In genomic region chr17:3535253-3535995, GRCh38 we compare ENCODE assay signal across 8 cellular contexts. TPM values are rescaled to one million over a fixed set of nuclear protein-coding genes. Genes with fewer than 3 reads are reported as not detected.
A peak's percentile ranks its signal among the peaks of the same experiment; 100 is the strongest.
DNase-seq lines count a peak whose midpoint lies in the region; ATAC-seq and TF ChIP-seq lines count a peak whose summit lies in the region.

No MANE protein-coding gene starts in this region.

- H3K27ac ChIP-seq in esophagus squamous epithelium (peak overlapping the region in 3 of 4 donors; percentile 30 to 49 (median 42)), muscle layer of duodenum (ENCODE audit: low read length) (no peak overlapping the region)

- H3K4me1 ChIP-seq in esophagus squamous epithelium: peaks cover 0 to 21% (median 0%) of the 10 kb centered on the region in 3 donors
- H3K4me1 ChIP-seq in muscle layer of duodenum (ENCODE audit: control insufficient read depth in 1 of 2, insufficient read depth in 2 of 2, low read length in 2 of 2): peaks cover 0 to 13% of the 10 kb centered on the region in 2 donors

- H3K4me3 ChIP-seq in esophagus squamous epithelium (peak overlapping the region; percentile 8 to 59 (median 30)), muscle layer of duodenum (ENCODE audit: low read depth in 1 of 2, low read length in 2 of 2) (peak overlapping the region; percentile 52 to 60)

- no peaks in the 10 kb centered on the region for H3K36me3 ChIP-seq in esophagus squamous epithelium
- no peaks in the 10 kb centered on the region for H3K36me3 ChIP-seq in muscle layer of duodenum (ENCODE audit: control insufficient read depth in 1 of 2, insufficient read depth in 2 of 2, low read length in 2 of 2)

- ATAC-seq in activated T-cell treated with anti-CD3 and anti-CD28 coated beads, Interleukin-2, amount 50 U/mL, for 4 hours: peak; percentile 86 to 96
- ATAC-seq in HG03571 (IDR thresholded peaks at IDR 0.05; ENCODE audit: unreplicated experiment) (no peak), GM18861 (IDR thresholded peaks at IDR 0.05; ENCODE audit: unreplicated experiment) (no peak)

- H3K27me3 Mint-ChIP-seq in activated T-cell treated with anti-CD3 and anti-CD28 coated beads, Interleukin-2, amount 50 U/mL, for 4 hours (ENCODE audit: low read depth): peaks cover 4% of the 10 kb centered on the region

- H3K9me3 ChIP-seq in esophagus squamous epithelium: no peaks in the 10 kb centered on the region
- H3K9me3 ChIP-seq in muscle layer of duodenum (ENCODE audit: control insufficient read depth in 1 of 2, low read length in 2 of 2): no peaks in the 10 kb centered on the region

- peaks cover 4% of the 10 kb centered on the region for H3K4me1 Mint-ChIP-seq in activated T-cell treated with anti-CD3 and anti-CD28 coated beads, Interleukin-2, amount 50 U/mL, for 4 hours (ENCODE audit: low read depth)

- peak overlapping the region; percentile 16 for H3K4me3 Mint-ChIP-seq in activated T-cell treated with anti-CD3 and anti-CD28 coated beads, Interleukin-2, amount 50 U/mL, for 4 hours

- 1% methylated on average over 16 of the region's 44 CpGs; no CpG with 5 or more reads in 1 of the 2 donors for WGBS in esophagus squamous epithelium, 2 donors

- H3K9me3 Mint-ChIP-seq in activated T-cell treated with anti-CD3 and anti-CD28 coated beads, Interleukin-2, amount 50 U/mL, for 4 hours: no peaks in the 10 kb centered on the region

- peak; percentile 87 for DNase-seq in NCI-H2227 (lab: John Stamatoyannopoulos, UW; ENCODE audit: unreplicated experiment)
- peak; percentile 21 for DNase-seq in activated T-cell treated with anti-CD3 and anti-CD28 coated beads, Interleukin-2, amount 50 U/mL, for 4 hours
- DNase-seq in esophagus squamous epithelium (lab: John Stamatoyannopoulos, UW): no peak
- DNase-seq in stimulated activated CD8-positive, alpha-beta memory T cell treated with anti-CD3 and anti-CD28 coated beads, Interleukin-7, amount 100 ng/mL, for 4 hours (ENCODE audit: low read depth in 2 of 2): peak; percentile 18 to 30

- H3K36me3 Mint-ChIP-seq in activated T-cell treated with anti-CD3 and anti-CD28 coated beads, Interleukin-2, amount 50 U/mL, for 4 hours (ENCODE audit: insufficient read depth): no peaks in the 10 kb centered on the region

- intact Hi-C loops in esophagus squamous epithelium (cut with DNase I): no loop called here

- no peak for TF ChIP-seq POLR2A in esophagus squamous epithelium (IDR thresholded peaks at IDR 0.05)

- H3K27me3 ChIP-seq in esophagus squamous epithelium (peaks cover 0 to 46% (median 0%) of the 10 kb centered on the region in 4 donors), muscle layer of duodenum (ENCODE audit: low read depth, low read length) (no peaks in the 10 kb centered on the region)

- TF ChIP-seq CTCF in GM12872 (IDR thresholded peaks at IDR 0.05; ENCODE audit: insufficient read depth, low read depth, low read length) (peak; percentile 72), esophagus squamous epithelium (IDR thresholded peaks at IDR 0.05) (peak; percentile 16 to 74 (median 58))

RNA-seq across cellular contexts. Expression of gene TRPV3, which starts 22.2 kb away (rescaled TPM):
- total RNA-seq in activated T-cell treated with anti-CD3 and anti-CD28 coated beads, Interleukin-2, amount 50 U/mL, for 4 hours: under 1 TPM; 0.45 to 0.84 (median 0.73) TPM
- total RNA-seq in esophagus squamous epithelium: 1 to 10 TPM in 1 of 4 donors, under 1 TPM in 2, not detected in 1; 0.76 to 1.8 (median 0.99) TPM

RNA-seq across cellular contexts. Expression of gene ASPA, which starts 59.6 kb away (rescaled TPM):
- total RNA-seq in activated T-cell treated with anti-CD3 and anti-CD28 coated beads, Interleukin-2, amount 50 U/mL, for 4 hours: not detected
- under 1 TPM in 3 of 4 donors, not detected in 1; 0.22 to 0.76 (median 0.23) TPM for total RNA-seq in esophagus squamous epithelium

Comparison
In these comparisons a context has a peak if more than half of its experiments do, and no peak if none do; other contexts are left out.
1. ATAC-seq: peak in activated T-cell treated with anti-CD3 and anti-CD28 coated beads, Interleukin-2, amount 50 U/mL, for 4 hours (2 of 2); none in HG03571 (single experiment) and GM18861 (single experiment).